10 cellular contexts compared by ENCODE assay signal in the genomic region with DNA sequence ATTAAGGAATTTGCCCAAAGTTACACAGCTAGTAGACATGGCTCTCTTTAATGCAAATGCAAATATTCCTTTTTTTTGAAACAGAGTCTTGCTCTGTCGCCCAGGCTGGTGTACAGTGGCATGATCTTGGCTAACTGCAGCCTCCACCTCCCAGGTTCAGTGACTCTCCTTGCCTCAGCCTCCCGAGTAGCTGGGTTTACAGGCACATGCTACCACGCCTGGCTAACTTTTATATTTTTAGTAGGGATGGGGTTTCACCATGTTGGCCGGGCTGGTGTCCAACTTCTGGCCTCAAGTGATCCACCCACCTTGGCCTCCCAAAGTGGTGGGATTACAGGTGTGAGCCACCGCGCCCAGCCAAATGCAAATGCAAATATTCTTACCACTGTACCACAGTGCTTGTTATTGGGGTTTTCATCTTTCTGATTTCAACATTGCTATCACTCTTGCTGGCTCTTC. TPM values are rescaled to one million over a fixed set of nuclear protein-coding genes. Genes with fewer than 3 reads are reported as not detected.
DNase-seq lines count a peak whose midpoint lies in the region; ATAC-seq and TF ChIP-seq lines count a peak whose summit lies in the region.
"Had no signal": no experiment of that assay in that cellular context is flagged by ENCODE, and none has a peak within 500 bp of the region (broad histone marks: within the 10 kb centered on the region; RNA-seq: fewer than 3 reads in every experiment).

No MANE protein-coding gene starts in this region.

- peaks cover 58% of the 10 kb centered on the region for H3K4me1 ChIP-seq in BLaER1
- H3K4me1 ChIP-seq in prostate gland (replicated peaks) = peaks cover 5% of the 10 kb centered on the region
- H3K4me1 ChIP-seq in Caco-2 = peaks cover 27% of the 10 kb centered on the region

- CTCF ChIA-PET in RWPE1 (lab: Yijun Ruan, JAX) = no interaction called here
- CTCF ChIA-PET in Caco-2 (lab: Charles Lee) = no interaction called here

- no peaks in the 10 kb centered on the region for H4K20me1 ChIP-seq in BLaER1

- POLR2A ChIA-PET in RWPE1 (lab: Yijun Ruan, JAX; ENCODE audit: low non-redundant PET) = no interaction called here
- POLR2A ChIA-PET in Caco-2 (lab: Charles Lee) = no interaction called here

- WGBS in prostate gland = 61% methylated on average over 6 of the region's 6 CpGs

- peaks cover 27% of the 10 kb centered on the region for H3K4me1 Mint-ChIP-seq in Caco-2 (ENCODE audit: low read depth, unreplicated experiment)

- no peak overlapping the region for H3K9ac ChIP-seq in BLaER1

- no peaks in the 10 kb centered on the region for H3K27me3 ChIP-seq in BLaER1
- no peaks in the 10 kb centered on the region for H3K27me3 ChIP-seq in prostate gland (replicated peaks; ENCODE audit: insufficient read depth)
- no peaks in the 10 kb centered on the region for H3K27me3 ChIP-seq in Caco-2 (replicated peaks; ENCODE audit: control insufficient read depth, insufficient read depth, low read length)

- peak overlapping the region; percentile 69 for H3K4me3 ChIP-seq in BLaER1
- peak overlapping the region; percentile 93 for H3K4me3 ChIP-seq in fibroblast of the aortic adventitia (ENCODE audit: low read depth, low read length)
- peak overlapping the region; percentile 66 to 68 for H3K4me3 ChIP-seq in prostate gland
- no peak overlapping the region for H3K4me3 ChIP-seq in Caco-2 (ENCODE audit: low read depth, low read length)

- no peak overlapping the region for H3K27ac Mint-ChIP-seq in Caco-2 (ENCODE audit: unreplicated experiment)

- BruUV-seq in Caco-2 (replicated peaks; lab: Mats Ljungman, UMichigan) = no TSS peak

- H3K9me3 Mint-ChIP-seq in Caco-2 (ENCODE audit: unreplicated experiment) = no peaks in the 10 kb centered on the region

- H3K9me3 ChIP-seq in BLaER1 (no peaks in the 10 kb centered on the region), prostate gland (no peaks in the 10 kb centered on the region), Caco-2 (no peaks in the 10 kb centered on the region)

- no peak overlapping the region for H3K4me3 Mint-ChIP-seq in Caco-2 (ENCODE audit: unreplicated experiment)

- peaks cover 8% of the 10 kb centered on the region for H3K36me3 ChIP-seq in BLaER1
- no peaks in the 10 kb centered on the region for H3K36me3 ChIP-seq in prostate gland
- H3K36me3 ChIP-seq in Caco-2 (ENCODE audit: control insufficient read depth, insufficient read depth, low read length) = no peaks in the 10 kb centered on the region

- intact Hi-C loops in prostate gland (cut with DNase I) (loop anchor here (5.0 to 10.0 kb wide), 2 partner anchors 60 to 103 kb away; no protein-coding TSS in a partner anchor), Caco-2 (cut with micrococcal nuclease; ENCODE audit: unreplicated experiment) (no loop called here)

- no peaks in the 10 kb centered on the region for H3K27me3 Mint-ChIP-seq in Caco-2 (ENCODE audit: insufficient read depth, unreplicated experiment)

- TF ChIP-seq CTCF in RWPE1 (conservative IDR thresholded peaks at IDR 0.05; ENCODE audit: low read depth) (no peak), fibroblast of the aortic adventitia (IDR thresholded peaks at IDR 0.05; ENCODE audit: insufficient read depth, low read length) (no peak), prostate gland (IDR thresholded peaks at IDR 0.05) (no peak), Caco-2 (IDR thresholded peaks at IDR 0.05; ENCODE audit: insufficient read depth in 1 of 2, low read depth in 1 of 2, low read length in 1 of 2, severe bottlenecking in 1 of 2, unreplicated experiment in 1 of 2) (no peak)

- no peak for ATAC-seq in HG02678 (IDR thresholded peaks at IDR 0.05; ENCODE audit: unreplicated experiment)

- no peaks in the 10 kb centered on the region for H3K36me3 Mint-ChIP-seq in Caco-2 (ENCODE audit: insufficient read depth, unreplicated experiment)

- peak overlapping the region; percentile 91 for H3K4me2 ChIP-seq in BLaER1

- no peak for TF ChIP-seq POLR2A in prostate gland (IDR thresholded peaks at IDR 0.05)

- H3K27ac ChIP-seq in BLaER1 (no peak overlapping the region), RWPE1 (peak overlapping the region; percentile 43; the same call in 1 of the 2 replicates), prostate gland (peak overlapping the region; percentile 82 to 83)

- DNase-seq in RWPE1 (ENCODE audit: low spot score) (no peak), fibroblast of the aortic adventitia (ENCODE audit: low read depth) (no peak), prostate gland (ENCODE audit: low spot score) (no peak), Caco-2 (no peak)
- DNase-seq in stimulated activated CD4-positive, alpha-beta T cell treated with anti-CD3 and anti-CD28 coated beads, Interleukin-2, amount 100 ng/mL, for 24 hours = no peak
- DNase-seq in activated naive CD4-positive, alpha-beta T cell treated with anti-CD3 and anti-CD28 coated beads, Interleukin-2, amount 50 U/mL, for 16 hours = no peak
- DNase-seq: activated CD4-positive, alpha-beta T cell treated with anti-CD3 and anti-CD28 coated beads for 4 hours; Kasumi-1 had no signal

RNA-seq across cellular contexts. Expression of a gene that starts 24.5 kb away (rescaled TPM):
- not detected in 2 replicates for total RNA-seq in fibroblast of the aortic adventitia (ENCODE audit: low replicate concordance)
- not detected for total RNA-seq in prostate gland
- total RNA-seq in Caco-2 (2022) = not detected in 2 replicates
